Comparison of ENCODE assay signal across 9 cellular contexts in the genomic region with DNA sequence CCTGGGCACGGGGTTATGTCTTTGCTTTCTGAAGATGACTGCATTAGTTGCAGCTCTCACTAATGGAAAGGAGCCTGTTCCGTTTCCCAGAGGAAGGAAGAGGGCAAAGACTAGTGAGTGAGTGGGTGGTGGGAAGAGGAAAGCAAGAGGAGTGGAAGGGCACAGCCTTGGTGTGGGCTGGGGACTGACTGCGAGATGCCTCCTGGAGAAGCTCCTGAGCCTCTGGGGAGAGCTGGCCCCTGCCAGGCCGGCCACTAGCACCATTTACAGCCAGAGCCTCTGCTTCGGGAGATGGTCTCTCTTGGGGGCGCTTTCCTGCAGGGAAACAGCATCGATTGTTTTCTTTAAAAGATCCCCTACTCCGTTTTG. TPM values are rescaled to one million over a fixed set of nuclear protein-coding genes. Genes with fewer than 3 reads are reported as not detected.
DNase-seq lines count a peak whose midpoint lies in the region; ATAC-seq, FAIRE-seq and TF ChIP-seq lines count a peak whose summit lies in the region.
"Had no signal": no experiment of that assay in that cellular context is flagged by ENCODE, and none has a peak within 500 bp of the region (broad histone marks: within the 10 kb centered on the region; RNA-seq: fewer than 3 reads in every experiment).

No MANE protein-coding gene starts in this region.

- H3K27me3 Mint-ChIP-seq in CD8-positive, alpha-beta T cell (ENCODE audit: low read depth): peaks cover 54% of the 10 kb centered on the region
- H3K27me3 Mint-ChIP-seq in HFFc6 (ENCODE audit: insufficient read depth): peaks cover 61% of the 10 kb centered on the region

- dilution Hi-C loops in endothelial cell of umbilical vein (cut with MboI; ENCODE audit: extremely low pct_ligation_motif_present, low sequenced_read_pairs): no loop called here

- TF ChIP-seq CTCF in CD8-positive, alpha-beta T cell (IDR thresholded peaks at IDR 0.05): no peak
- TF ChIP-seq CTCF in HFFc6 (IDR thresholded peaks at IDR 0.05): no peak
- no peak for TF ChIP-seq CTCF in endothelial cell of umbilical vein (IDR thresholded peaks at IDR 0.05; ENCODE audit: extremely low read depth in 1 of 2, insufficient read depth in 1 of 2, low read depth in 1 of 2, low read length in 2 of 2)
- TF ChIP-seq CTCF in parathyroid adenoma (IDR thresholded peaks at IDR 0.05): no peak
- no peak for TF ChIP-seq CTCF in GM13976 (IDR thresholded peaks at IDR 0.05; ENCODE audit: borderline replicate concordance, control extremely low read depth, extremely low read depth, insufficient read depth, missing control alignments)

- no peaks in the 10 kb centered on the region for H3K9me1 ChIP-seq in endothelial cell of umbilical vein (replicated peaks; ENCODE audit: control insufficient read depth, extremely low read depth, insufficient read depth, low read length)

- TF ChIP-seq POLR2A in endothelial cell of umbilical vein (IDR thresholded peaks at IDR 0.05; ENCODE audit: low read depth, low read length): no peak

- no peaks in the 10 kb centered on the region for H3K9me3 ChIP-seq in CD8-positive, alpha-beta T cell (ENCODE audit: low read length)
- H3K9me3 ChIP-seq in endothelial cell of umbilical vein (replicated peaks; ENCODE audit: control insufficient read depth, insufficient read depth, low read length) (no peaks in the 10 kb centered on the region), parathyroid adenoma (ENCODE audit: control insufficient read depth, low read length) (no peaks in the 10 kb centered on the region)

- ATAC-seq in CD8-positive, alpha-beta T cell: no peak

- no peaks in the 10 kb centered on the region for H3K36me3 Mint-ChIP-seq in CD8-positive, alpha-beta T cell
- no peaks in the 10 kb centered on the region for H3K36me3 Mint-ChIP-seq in HFFc6 (ENCODE audit: low read depth)

- H3K27ac Mint-ChIP-seq in CD8-positive, alpha-beta T cell: no peak overlapping the region
- H3K27ac Mint-ChIP-seq in HFFc6: no peak overlapping the region

- H3K4me3 Mint-ChIP-seq in CD8-positive, alpha-beta T cell: peak overlapping the region; percentile 80
- H3K4me3 Mint-ChIP-seq in HFFc6: peak overlapping the region; percentile 70; the same call in 1 of the 2 replicates

- no peak for DNase-seq in CD8-positive, alpha-beta T cell
- DNase-seq in HFFc6 (no peak), endothelial cell of umbilical vein (ENCODE audit: low read depth, low spot score) (no peak), DMS114 treated with DMSO at 0.1 percent for 48 hours (lab: John Stamatoyannopoulos, UW; ENCODE audit: unreplicated experiment) (no peak), NCI-H524 treated with DMSO at 0.1 percent for 48 hours (lab: John Stamatoyannopoulos, UW) (no peak), GM13976 (ENCODE audit: low spot score) (no peak), germinal center (ENCODE audit: low spot score) (no peak)
- DNase-seq: IMR-90 had no signal

- H3K79me2 ChIP-seq in endothelial cell of umbilical vein (ENCODE audit: control insufficient read depth, insufficient read depth, low read length) (no peaks in the 10 kb centered on the region), parathyroid adenoma (no peaks in the 10 kb centered on the region)

- no peaks in the 10 kb centered on the region for H3K36me3 ChIP-seq in CD8-positive, alpha-beta T cell (ENCODE audit: insufficient read depth, low read length)
- H3K36me3 ChIP-seq in endothelial cell of umbilical vein (ENCODE audit: control insufficient read depth in 2 of 2, extremely low read depth in 1 of 2, insufficient read depth in 2 of 2, low read length in 2 of 2) (no peaks in the 10 kb centered on the region), parathyroid adenoma (ENCODE audit: control insufficient read depth, insufficient read depth, low read length) (no peaks in the 10 kb centered on the region)

- H3K9ac ChIP-seq in endothelial cell of umbilical vein (replicated peaks; ENCODE audit: extremely low read depth, insufficient read depth, low read length): no peak overlapping the region
- H3K9ac ChIP-seq in parathyroid adenoma: no peak overlapping the region

- H3K27ac ChIP-seq in CD8-positive, alpha-beta T cell (ENCODE audit: low read depth, low read length): no peak overlapping the region
- H3K27ac ChIP-seq in endothelial cell of umbilical vein (ENCODE audit: insufficient read depth, low read depth, low read length) (no peak overlapping the region), parathyroid adenoma (peak overlapping the region; percentile 12)

- H3K4me3 ChIP-seq in CD8-positive, alpha-beta T cell (ENCODE audit: low read depth, low read length): no peak overlapping the region
- H3K4me3 ChIP-seq in endothelial cell of umbilical vein (replicated peaks in 1 of 3; ENCODE audit: insufficient read depth in 1 of 3, low read depth in 1 of 3, low read length in 3 of 3) (no peak overlapping the region), parathyroid adenoma (ENCODE audit: low read depth, low read length) (no peak overlapping the region)

- POLR2A ChIA-PET in CD8-positive, alpha-beta T cell (lab: Charles Lee): no interaction called here
- POLR2A ChIA-PET in endothelial cell of umbilical vein (lab: Charles Lee): no interaction called here

- H3K9me3 Mint-ChIP-seq in CD8-positive, alpha-beta T cell: no peaks in the 10 kb centered on the region
- no peaks in the 10 kb centered on the region for H3K9me3 Mint-ChIP-seq in HFFc6

- intact Hi-C loops in CD8-positive, alpha-beta T cell (cut with DNase I, micrococcal nuclease): no loop called here
- intact Hi-C loops in endothelial cell of umbilical vein (cut with micrococcal nuclease): no loop called here

- in situ Hi-C loops in GM13976 (cut with MboI; ENCODE audit: low sequenced_read_pairs, unreplicated experiment): no loop called here

- CTCF ChIA-PET in CD8-positive, alpha-beta T cell (lab: Charles Lee): interaction anchor here (0.7 kb wide), 1 partner anchor 12 kb away, joined by 3 read pairs; no protein-coding TSS in a partner anchor
- CTCF ChIA-PET in endothelial cell of umbilical vein (lab: Charles Lee): no interaction called here

- H3K4me2 ChIP-seq in endothelial cell of umbilical vein (ENCODE audit: insufficient read depth, low read length): no peak overlapping the region
- H3K4me2 ChIP-seq in parathyroid adenoma (ENCODE audit: low read length): no peak overlapping the region

- H4K20me1 ChIP-seq in endothelial cell of umbilical vein (replicated peaks; ENCODE audit: control insufficient read depth, extremely low read depth, insufficient read depth, low read length): no peaks in the 10 kb centered on the region

- peaks cover 18% of the 10 kb centered on the region for H3K4me1 Mint-ChIP-seq in CD8-positive, alpha-beta T cell (ENCODE audit: low read depth)
- peaks cover 3% of the 10 kb centered on the region for H3K4me1 Mint-ChIP-seq in HFFc6 (ENCODE audit: low read depth)

- H3K4me1 ChIP-seq in CD8-positive, alpha-beta T cell (ENCODE audit: insufficient read depth, low read length): peaks cover 20% of the 10 kb centered on the region
- H3K4me1 ChIP-seq in endothelial cell of umbilical vein (ENCODE audit: control insufficient read depth, extremely low read depth, insufficient read depth, low read length) (peaks cover 13% of the 10 kb centered on the region), parathyroid adenoma (peaks cover 4% of the 10 kb centered on the region)

- BruUV-seq in endothelial cell of umbilical vein (replicated peaks; lab: Mats Ljungman, UMichigan): no TSS peak

- FAIRE-seq in endothelial cell of umbilical vein (lab: Jason Lieb, UNC): no peak

- no peak overlapping the region for H2AFZ ChIP-seq in endothelial cell of umbilical vein (ENCODE audit: low read depth, low read length)
- peak overlapping the region; percentile 72 for H2AFZ ChIP-seq in parathyroid adenoma

- peaks cover 13% of the 10 kb centered on the region for H3K27me3 ChIP-seq in CD8-positive, alpha-beta T cell (ENCODE audit: insufficient read depth, low read length)
- H3K27me3 ChIP-seq in endothelial cell of umbilical vein (ENCODE audit: control insufficient read depth in 2 of 2, insufficient read depth in 2 of 2, low read length in 2 of 2) (peaks cover 61 to 76% of the 10 kb centered on the region in 2 experiments), parathyroid adenoma (ENCODE audit: control insufficient read depth, insufficient read depth, low read length) (no peaks in the 10 kb centered on the region)

TF ChIP-seq in endothelial cell of umbilical vein, 7 proteins besides CTCF, POLR2A, EP300 and RAD21:
- TF ChIP-seq JUN (IDR thresholded peaks at IDR 0.05; ENCODE audit: borderline replicate concordance, insufficient read depth, insufficient read length, low read depth): no peak
- TF ChIP-seq EZH2 (IDR thresholded peaks at IDR 0.05; ENCODE audit: borderline replicate concordance, low read depth, low read length, severe bottlenecking): peak; percentile 55

RNA-seq across cellular contexts. Expression of gene RHBDL3, which starts 0.8 kb away (rescaled TPM):
- not detected for total RNA-seq in CD8-positive, alpha-beta T cell
- under 1 TPM in 1 of 6 experiments, not detected in 5; 0.07 TPM for total RNA-seq in HFFc6 (2021; fragmentation: NEBNext Ultra II Directional; extraction: Animal tissue kit (Norgen Biotek cat#: 25700))
- 0.20 TPM in 1 of 2 replicates, not detected in the other for total RNA-seq in endothelial cell of umbilical vein
- polyA plus RNA-seq in endothelial cell of umbilical vein: 0.08 and 0.11 TPM in 2 replicates
- polyA plus RNA-seq in endothelial cell of umbilical vein (2011; cell fraction: cytosol; rRNA removed): 0.03 and 0.11 TPM in 2 replicates
- polyA plus RNA-seq in endothelial cell of umbilical vein (2011; cell fraction: nucleus; rRNA removed): 0.05 and 0.10 TPM in 2 replicates
- 0.04 TPM in 1 of 2 replicates, not detected in the other for polyA plus RNA-seq in endothelial cell of umbilical vein (2012)
- polyA minus RNA-seq in endothelial cell of umbilical vein: not detected in 2 replicates
- not detected for polyA minus RNA-seq in endothelial cell of umbilical vein (2011; cell fraction: cytosol; rRNA and poly(A)+ RNA removed)
- polyA minus RNA-seq in endothelial cell of umbilical vein (2011; cell fraction: nucleus; rRNA and poly(A)+ RNA removed): not detected in 2 replicates
